In genomic region chrX:142661696-142662095, GRCh38 we compare ENCODE assay signal across 36 cellular contexts.
"Had no signal": no experiment of that assay in that cellular context is flagged by ENCODE, and none has a peak within 500 bp of the region (broad histone marks: within the 10 kb centered on the region; RNA-seq: fewer than 3 reads in every experiment).

No MANE protein-coding gene starts in this region.

- H3K9me3 ChIP-seq: adrenal gland, body of pancreas, breast epithelium had no signal

- H3K9me3 Mint-ChIP-seq: activated B cell treated with CpG ODN at 0.5 μM for 24 hours; activated CD4-positive, alpha-beta T cell treated with anti-CD3 and anti-CD28 coated beads, Interleukin-2, amount 10 ng/mL, durations not matched to agents 24 days and 14 days; activated CD8-positive, alpha-beta T cell treated with anti-CD3 and anti-CD28 coated beads for 36 hours; activated naive CD4-positive, alpha-beta T cell treated with anti-CD3 and anti-CD28 coated beads for 36 hours; activated naive CD8-positive, alpha-beta T cell treated with anti-CD3 and anti-CD28 coated beads for 36 hours; activated T-cell treated with anti-CD3 and anti-CD28 coated beads, Interleukin-2, amount 50 U/mL, for 4 hours; activated T-helper 17 cell treated with anti-CD3 and anti-CD28 coated beads, Interleukin-2, amount 50 U/mL, for 72 hours had no signal

- H3K36me3 ChIP-seq: adrenal gland, brain microvascular endothelial cell, breast epithelium had no signal

- H3K27me3 ChIP-seq: adrenal gland, body of pancreas, brain microvascular endothelial cell, breast epithelium had no signal

- H3K27ac Mint-ChIP-seq: activated B cell treated with CpG ODN at 0.5 μM for 24 hours; activated CD4-positive, alpha-beta memory T cell treated with anti-CD3 and anti-CD28 coated beads for 36 hours; activated CD4-positive, alpha-beta T cell treated with anti-CD3 and anti-CD28 coated beads, Interleukin-2, amount 10 ng/mL, durations not matched to agents 24 days and 14 days; activated CD8-positive, alpha-beta T cell treated with anti-CD3 and anti-CD28 coated beads for 36 hours; activated naive CD4-positive, alpha-beta T cell treated with anti-CD3 and anti-CD28 coated beads for 36 hours; activated naive CD4-positive, alpha-beta T cell treated with anti-CD3 and anti-CD28 coated beads, Interleukin-2, amount 50 U/mL, for 72 hours; activated naive CD8-positive, alpha-beta T cell treated with anti-CD3 and anti-CD28 coated beads for 36 hours; activated T-cell treated with anti-CD3 and anti-CD28 coated beads, Interleukin-2, amount 50 U/mL, for 72 hours; activated T-helper 1 cell treated with anti-CD3 and anti-CD28 coated beads, Interleukin-12 subunit alpha, Interleukin-12 subunit beta, Interleukin-2, Interleukin-4 antibody, amounts not matched to agents 30 ng/mL and 10 ng/mL and 1 ng/mL, durations not matched to agents 14 hours and 24 hours and 36 hours; activated T-helper 17 cell treated with anti-CD3 and anti-CD28 coated beads, Interleukin-2, amount 50 U/mL, for 72 hours; T-helper 1 cell treated with Interleukin-12 subunit alpha and Interleukin-12 subunit beta and Interleukin-4 antibody, amounts not matched to agents 30 μg/mL and 1 μg/mL, for 36 hours; T-helper 2 cell treated with Interferon-gamma antibody and Interleukin-4, amounts not matched to agents 5 μg/mL and 100 μg/mL, for 36 hours had no signal

- H3K27ac ChIP-seq: adrenal gland, body of pancreas, brain microvascular endothelial cell, breast epithelium, VCaP had no signal

- H3K4me1 Mint-ChIP-seq: activated B cell treated with CpG ODN at 0.5 μM for 24 hours; activated CD4-positive, alpha-beta T cell treated with anti-CD3 and anti-CD28 coated beads, Interleukin-2, amount 10 ng/mL, durations not matched to agents 24 days and 14 days; activated naive CD8-positive, alpha-beta T cell treated with anti-CD3 and anti-CD28 coated beads for 36 hours; activated T-helper 17 cell treated with anti-CD3 and anti-CD28 coated beads, Interleukin-2, amount 50 U/mL, for 72 hours had no signal

- H3K4me3 ChIP-seq: adrenal gland, body of pancreas, breast epithelium had no signal

- FAIRE-seq: TTC549 had no signal

- ATAC-seq: activated CD8-positive, alpha-beta T cell treated with anti-CD3 and anti-CD28 coated beads for 36 hours; activated naive CD4-positive, alpha-beta T cell treated with anti-CD3 and anti-CD28 coated beads, Interleukin-2, amount 50 U/mL, for 72 hours; activated T-cell treated with anti-CD3 and anti-CD28 coated beads, Interleukin-2, amount 50 U/mL, for 4 hours; activated T-cell treated with anti-CD3 and anti-CD28 coated beads, Interleukin-2, amount 50 U/mL, for 72 hours; activated T-helper 17 cell treated with anti-CD3 and anti-CD28 coated beads, Interleukin-2, amount 50 U/mL, for 72 hours; body of pancreas had no signal

- H3K36me3 Mint-ChIP-seq: activated CD4-positive, alpha-beta memory T cell treated with anti-CD3 and anti-CD28 coated beads for 36 hours; activated naive CD4-positive, alpha-beta T cell treated with anti-CD3 and anti-CD28 coated beads, Interleukin-2, amount 50 U/mL, for 72 hours; activated naive CD8-positive, alpha-beta T cell treated with anti-CD3 and anti-CD28 coated beads for 36 hours had no signal

- H3K27me3 Mint-ChIP-seq: activated B cell treated with CpG ODN at 0.5 μM for 24 hours; activated CD4-positive, alpha-beta memory T cell treated with anti-CD3 and anti-CD28 coated beads for 36 hours; activated CD4-positive, alpha-beta T cell treated with anti-CD3 and anti-CD28 coated beads, Interleukin-2, amount 10 ng/mL, durations not matched to agents 24 days and 14 days; activated CD8-positive, alpha-beta T cell treated with anti-CD3 and anti-CD28 coated beads for 36 hours; activated naive CD8-positive, alpha-beta T cell treated with anti-CD3 and anti-CD28 coated beads for 36 hours; activated T-helper 17 cell treated with anti-CD3 and anti-CD28 coated beads, Interleukin-2, amount 50 U/mL, for 72 hours had no signal

- H3K4me1 ChIP-seq: adrenal gland, body of pancreas, breast epithelium had no signal

- DNase-seq: activated B cell treated with CpG ODN at 0.5 μM for 24 hours; activated CD4-positive, alpha-beta memory T cell treated with anti-CD3 and anti-CD28 coated beads for 36 hours; activated CD4-positive, alpha-beta T cell treated with anti-CD3 and anti-CD28 coated beads for 4 hours; activated CD4-positive, alpha-beta T cell treated with anti-CD3 and anti-CD28 coated beads, Interleukin-2, amount 10 ng/mL, durations not matched to agents 24 days and 14 days; activated CD4-positive, alpha-beta T cell treated with anti-CD3 and anti-CD28 coated beads, Interleukin-2, amount 50 U/mL, for 1 hour; activated CD4-positive, alpha-beta T cell treated with anti-CD3 and anti-CD28 coated beads, Interleukin-2, amount 50 U/mL, for 4 hours; activated CD4-positive, CD25-positive, alpha-beta regulatory T cell treated with anti-CD3 and anti-CD28 coated beads, Interleukin-2, amount 50 U/mL, for 72 hours; activated CD8-positive, alpha-beta memory T cell treated with anti-CD3 and anti-CD28 coated beads, Interleukin-2, amount 50 U/mL, for 4 hours; activated CD8-positive, alpha-beta T cell treated with anti-CD3 and anti-CD28 coated beads for 36 hours; activated effector memory CD4-positive, alpha-beta T cell treated with anti-CD3 and anti-CD28 coated beads, Interleukin-2, amount 50 U/mL, for 16 hours; activated gamma-delta T cell treated with Interleukin-2 at 50 U/mL for 16 hours; activated naive CD4-positive, alpha-beta T cell; activated naive CD4-positive, alpha-beta T cell treated with anti-CD3 and anti-CD28 coated beads for 36 hours; activated naive CD4-positive, alpha-beta T cell treated with anti-CD3 and anti-CD28 coated beads, Interleukin-2, amount 50 U/mL, for 16 hours; activated naive CD8-positive, alpha-beta T cell treated with anti-CD3 and anti-CD28 coated beads for 36 hours; activated T-cell treated with anti-CD3 and anti-CD28 coated beads for 4 hours; activated T-cell treated with anti-CD3 and anti-CD28 coated beads, Interleukin-2, amount 50 U/mL, for 1 hour; activated T-cell treated with anti-CD3 and anti-CD28 coated beads, Interleukin-2, amount 50 U/mL, for 4 hours; activated T-cell treated with anti-CD3 and anti-CD28 coated beads, Interleukin-2, amount 50 U/mL, for 72 hours; adrenal gland; amniotic stem cell; aorta; body of pancreas; brain microvascular endothelial cell; central memory CD4-positive, alpha-beta T cell; T-helper 1 cell; T-helper 2 cell; T-helper 9 cell had no signal

- H3K4me3 Mint-ChIP-seq: activated B cell treated with CpG ODN at 0.5 μM for 24 hours; activated CD4-positive, alpha-beta memory T cell treated with anti-CD3 and anti-CD28 coated beads for 36 hours; activated CD4-positive, alpha-beta T cell treated with anti-CD3 and anti-CD28 coated beads, Interleukin-2, amount 10 ng/mL, durations not matched to agents 24 days and 14 days; activated CD8-positive, alpha-beta T cell treated with anti-CD3 and anti-CD28 coated beads for 36 hours; activated naive CD4-positive, alpha-beta T cell treated with anti-CD3 and anti-CD28 coated beads for 36 hours; activated naive CD8-positive, alpha-beta T cell treated with anti-CD3 and anti-CD28 coated beads for 36 hours; activated T-cell treated with anti-CD3 and anti-CD28 coated beads, Interleukin-2, amount 50 U/mL, for 4 hours; activated T-cell treated with anti-CD3 and anti-CD28 coated beads, Interleukin-2, amount 50 U/mL, for 72 hours; activated T-helper 1 cell treated with anti-CD3 and anti-CD28 coated beads, Interleukin-12 subunit alpha, Interleukin-12 subunit beta, Interleukin-2, Interleukin-4 antibody, amounts not matched to agents 30 ng/mL and 10 ng/mL and 1 ng/mL, durations not matched to agents 14 hours and 24 hours and 36 hours; activated T-helper 17 cell treated with anti-CD3 and anti-CD28 coated beads, Interleukin-2, amount 50 U/mL, for 72 hours; T-helper 1 cell treated with Interleukin-12 subunit alpha and Interleukin-12 subunit beta and Interleukin-4 antibody, amounts not matched to agents 30 μg/mL and 1 μg/mL, for 36 hours; T-helper 2 cell treated with Interferon-gamma antibody and Interleukin-4, amounts not matched to agents 5 μg/mL and 100 μg/mL, for 36 hours had no signal
